Comparison of ENCODE assay signal across 8 cellular contexts in the genomic region with DNA sequence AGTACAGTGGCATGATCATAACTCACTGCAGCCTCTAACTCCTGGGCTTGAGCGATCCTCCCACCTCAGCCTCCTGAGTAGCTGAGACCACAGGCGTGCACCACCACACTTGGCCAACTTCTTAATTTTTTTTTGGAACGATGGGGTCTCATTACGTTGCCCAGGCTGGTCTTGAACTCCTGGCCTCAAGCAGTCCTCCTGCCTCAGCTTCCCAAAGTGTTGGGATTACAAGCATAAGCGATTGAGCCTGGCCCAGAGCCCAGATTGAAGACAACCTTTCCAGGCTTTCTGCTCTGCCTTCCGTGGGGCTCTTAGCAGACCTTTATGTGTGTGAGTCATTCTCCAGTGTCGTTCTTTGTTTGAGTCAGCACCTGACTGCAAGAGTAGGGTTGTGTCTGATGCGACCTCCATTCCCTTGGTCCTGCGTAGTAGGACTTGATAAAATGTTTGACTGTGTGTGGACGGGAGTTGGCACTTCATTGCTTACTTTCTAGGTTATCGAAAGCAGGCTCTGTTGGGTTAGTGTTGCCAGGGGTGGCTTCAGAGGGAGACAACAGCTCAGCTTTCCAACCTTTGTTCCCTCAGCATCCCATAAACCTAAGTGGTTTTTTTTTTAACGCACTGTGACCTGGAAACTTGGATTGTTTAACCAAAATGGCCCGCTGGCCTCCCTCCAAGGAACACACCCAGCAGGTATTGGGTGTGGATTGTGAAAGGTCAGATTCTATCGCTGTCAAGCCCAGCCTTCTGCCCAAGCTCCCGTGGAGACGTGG. TPM values are rescaled to one million over a fixed set of nuclear protein-coding genes. Genes with fewer than 3 reads are reported as not detected.
DNase-seq lines count a peak whose midpoint lies in the region; ATAC-seq and TF ChIP-seq lines count a peak whose summit lies in the region.

No MANE protein-coding gene starts in this region.

- peak overlapping the region; percentile 70; the same call in 1 of the 2 replicates for H3K27ac Mint-ChIP-seq in WTC11
- H3K27ac Mint-ChIP-seq in stimulated activated naive CD8-positive, alpha-beta T cell treated with anti-CD3 and anti-CD28 coated beads, Interleukin-15, amount 100 ng/mL, for 72 hours: no peak overlapping the region

- intact Hi-C loops in OCI-LY7 (cut with micrococcal nuclease; ENCODE audit: unreplicated experiment): no loop called here

- no peak overlapping the region for H3K4me3 ChIP-seq in OCI-LY7 (ENCODE audit: low read depth, low read length, poor library complexity, severe bottlenecking)

- H3K79me2 ChIP-seq in OCI-LY7 (ENCODE audit: insufficient read depth, low read depth, low read length): no peaks in the 10 kb centered on the region

- H3K9me3 Mint-ChIP-seq in WTC11: no peaks in the 10 kb centered on the region
- no peaks in the 10 kb centered on the region for H3K9me3 Mint-ChIP-seq in stimulated activated naive CD8-positive, alpha-beta T cell treated with anti-CD3 and anti-CD28 coated beads, Interleukin-15, amount 100 ng/mL, for 72 hours

- no peaks in the 10 kb centered on the region for H3K4me1 ChIP-seq in OCI-LY7 (ENCODE audit: insufficient read depth, low read length, poor library complexity, severe bottlenecking)

- no TSS peak for BruUV-seq in OCI-LY7 (replicated peaks; lab: Mats Ljungman, UMichigan)

- CTCF ChIA-PET in WTC11 (lab: Charles Lee): interaction anchor here (0.7 kb wide), 1 partner anchor 14 kb away, joined by 4 read pairs; no protein-coding TSS in a partner anchor
- CTCF ChIA-PET in OCI-LY7 (lab: Charles Lee; ENCODE audit: unreplicated experiment): no interaction called here

- H3K9me2 ChIP-seq in OCI-LY7 (ENCODE audit: insufficient read depth, low read length): no peaks in the 10 kb centered on the region

- H3K4me2 ChIP-seq in OCI-LY7 (ENCODE audit: low read length): no peak overlapping the region

- H3K4me3 Mint-ChIP-seq in WTC11: no peak overlapping the region
- H3K4me3 Mint-ChIP-seq in stimulated activated naive CD8-positive, alpha-beta T cell treated with anti-CD3 and anti-CD28 coated beads, Interleukin-15, amount 100 ng/mL, for 72 hours: no peak overlapping the region

- DNase-seq in SIG-M5 treated with dmso at 0.1 percent for 504 hours (lab: John Stamatoyannopoulos, UW; ENCODE audit: unreplicated experiment) (peak; percentile 45), SIG-M5 (lab: John Stamatoyannopoulos, UW) (no peak), WTC11 (ENCODE audit: low spot score) (no peak), iPS-NIHi11 (ENCODE audit: low spot score) (peak; percentile 44), OCI-LY7 (ENCODE audit: low spot score) (no peak), mesenteric fat pad (ENCODE audit: low spot score) (no peak)
- DNase-seq in stimulated activated naive CD8-positive, alpha-beta T cell treated with anti-CD3 and anti-CD28 coated beads, Interleukin-15, amount 100 ng/mL, for 72 hours: peak; percentile 20 to 42

- ATAC-seq in WTC11 (no peak), GM19035 (IDR thresholded peaks at IDR 0.05; ENCODE audit: unreplicated experiment) (no peak)
- peak; percentile 100 for ATAC-seq in stimulated activated naive CD8-positive, alpha-beta T cell treated with anti-CD3 and anti-CD28 coated beads, Interleukin-15, amount 100 ng/mL, for 72 hours

- POLR2A ChIA-PET in WTC11 (lab: Charles Lee): no interaction called here
- POLR2A ChIA-PET in OCI-LY7 (lab: Charles Lee): interaction anchor here (0.6 to 0.8 kb wide), 3 partner anchors 17 to 98 kb away, joined by 3 to 15 read pairs (median 5); no protein-coding TSS in a partner anchor

- H3K4me1 Mint-ChIP-seq in WTC11: no peaks in the 10 kb centered on the region
- peaks cover 16% of the 10 kb centered on the region for H3K4me1 Mint-ChIP-seq in stimulated activated naive CD8-positive, alpha-beta T cell treated with anti-CD3 and anti-CD28 coated beads, Interleukin-15, amount 100 ng/mL, for 72 hours

- no peak for TF ChIP-seq CTCF in WTC11 (IDR thresholded peaks at IDR 0.05)
- no peak for TF ChIP-seq CTCF in OCI-LY7 (conservative IDR thresholded peaks at IDR 0.05; ENCODE audit: low read length)

- H3K27me3 Mint-ChIP-seq in WTC11 (ENCODE audit: low read depth): no peaks in the 10 kb centered on the region
- H3K27me3 Mint-ChIP-seq in stimulated activated naive CD8-positive, alpha-beta T cell treated with anti-CD3 and anti-CD28 coated beads, Interleukin-15, amount 100 ng/mL, for 72 hours: no peaks in the 10 kb centered on the region

- no peak overlapping the region for H2AFZ ChIP-seq in OCI-LY7 (ENCODE audit: low read length)

- H3K27ac ChIP-seq in OCI-LY7 (ENCODE audit: low read depth, low read length, poor library complexity, severe bottlenecking): no peak overlapping the region

- peaks cover 10% of the 10 kb centered on the region for H3K36me3 Mint-ChIP-seq in WTC11

- no peaks in the 10 kb centered on the region for H3K9me3 ChIP-seq in OCI-LY7 (ENCODE audit: low read length)

- peaks cover 69% of the 10 kb centered on the region for H3K36me3 ChIP-seq in OCI-LY7 (ENCODE audit: insufficient read depth, low read length)

- H4K20me1 ChIP-seq in OCI-LY7 (ENCODE audit: insufficient read depth, low read length): no peaks in the 10 kb centered on the region

TF ChIP-seq in WTC11, 78 proteins besides CTCF, POLR2A, EP300 and RAD21 (continues in another document):
- TF ChIP-seq, protein P1, sequence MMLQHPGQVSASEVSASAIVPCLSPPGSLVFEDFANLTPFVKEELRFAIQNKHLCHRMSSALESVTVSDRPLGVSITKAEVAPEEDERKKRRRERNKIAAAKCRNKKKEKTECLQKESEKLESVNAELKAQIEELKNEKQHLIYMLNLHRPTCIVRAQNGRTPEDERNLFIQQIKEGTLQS (CRISPR knock-in tag; conservative IDR thresholded peaks at IDR 0.05): no peak
- TF ChIP-seq MYBL2 (CRISPR knock-in tag; IDR thresholded peaks at IDR 0.05) (no peak), MXD4 (CRISPR knock-in tag; IDR thresholded peaks at IDR 0.05; ENCODE audit: borderline replicate concordance) (no peak), EMX1 (CRISPR knock-in tag; IDR thresholded peaks at IDR 0.05) (no peak), KAT7 (CRISPR knock-in tag; IDR thresholded peaks at IDR 0.05; ENCODE audit: borderline replicate concordance) (no peak), ZNF138 (CRISPR knock-in tag; conservative IDR thresholded peaks at IDR 0.05) (no peak), SP1 (CRISPR knock-in tag; conservative IDR thresholded peaks at IDR 0.05) (no peak)
- TF ChIP-seq, protein P2, sequence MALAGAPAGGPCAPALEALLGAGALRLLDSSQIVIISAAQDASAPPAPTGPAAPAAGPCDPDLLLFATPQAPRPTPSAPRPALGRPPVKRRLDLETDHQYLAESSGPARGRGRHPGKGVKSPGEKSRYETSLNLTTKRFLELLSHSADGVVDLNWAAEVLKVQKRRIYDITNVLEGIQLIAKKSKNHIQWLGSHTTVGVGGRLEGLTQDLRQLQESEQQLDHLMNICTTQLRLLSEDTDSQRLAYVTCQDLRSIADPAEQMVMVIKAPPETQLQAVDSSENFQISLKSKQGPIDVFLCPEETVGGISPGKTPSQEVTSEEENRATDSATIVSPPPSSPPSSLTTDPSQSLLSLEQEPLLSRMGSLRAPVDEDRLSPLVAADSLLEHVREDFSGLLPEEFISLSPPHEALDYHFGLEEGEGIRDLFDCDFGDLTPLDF (CRISPR knock-in tag; IDR thresholded peaks at IDR 0.05): no peak
- TF ChIP-seq, protein P3, sequence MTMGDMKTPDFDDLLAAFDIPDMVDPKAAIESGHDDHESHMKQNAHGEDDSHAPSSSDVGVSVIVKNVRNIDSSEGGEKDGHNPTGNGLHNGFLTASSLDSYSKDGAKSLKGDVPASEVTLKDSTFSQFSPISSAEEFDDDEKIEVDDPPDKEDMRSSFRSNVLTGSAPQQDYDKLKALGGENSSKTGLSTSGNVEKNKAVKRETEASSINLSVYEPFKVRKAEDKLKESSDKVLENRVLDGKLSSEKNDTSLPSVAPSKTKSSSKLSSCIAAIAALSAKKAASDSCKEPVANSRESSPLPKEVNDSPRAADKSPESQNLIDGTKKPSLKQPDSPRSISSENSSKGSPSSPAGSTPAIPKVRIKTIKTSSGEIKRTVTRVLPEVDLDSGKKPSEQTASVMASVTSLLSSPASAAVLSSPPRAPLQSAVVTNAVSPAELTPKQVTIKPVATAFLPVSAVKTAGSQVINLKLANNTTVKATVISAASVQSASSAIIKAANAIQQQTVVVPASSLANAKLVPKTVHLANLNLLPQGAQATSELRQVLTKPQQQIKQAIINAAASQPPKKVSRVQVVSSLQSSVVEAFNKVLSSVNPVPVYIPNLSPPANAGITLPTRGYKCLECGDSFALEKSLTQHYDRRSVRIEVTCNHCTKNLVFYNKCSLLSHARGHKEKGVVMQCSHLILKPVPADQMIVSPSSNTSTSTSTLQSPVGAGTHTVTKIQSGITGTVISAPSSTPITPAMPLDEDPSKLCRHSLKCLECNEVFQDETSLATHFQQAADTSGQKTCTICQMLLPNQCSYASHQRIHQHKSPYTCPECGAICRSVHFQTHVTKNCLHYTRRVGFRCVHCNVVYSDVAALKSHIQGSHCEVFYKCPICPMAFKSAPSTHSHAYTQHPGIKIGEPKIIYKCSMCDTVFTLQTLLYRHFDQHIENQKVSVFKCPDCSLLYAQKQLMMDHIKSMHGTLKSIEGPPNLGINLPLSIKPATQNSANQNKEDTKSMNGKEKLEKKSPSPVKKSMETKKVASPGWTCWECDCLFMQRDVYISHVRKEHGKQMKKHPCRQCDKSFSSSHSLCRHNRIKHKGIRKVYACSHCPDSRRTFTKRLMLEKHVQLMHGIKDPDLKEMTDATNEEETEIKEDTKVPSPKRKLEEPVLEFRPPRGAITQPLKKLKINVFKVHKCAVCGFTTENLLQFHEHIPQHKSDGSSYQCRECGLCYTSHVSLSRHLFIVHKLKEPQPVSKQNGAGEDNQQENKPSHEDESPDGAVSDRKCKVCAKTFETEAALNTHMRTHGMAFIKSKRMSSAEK (CRISPR knock-in tag; IDR thresholded peaks at IDR 0.05; ENCODE audit: borderline replicate concordance): no peak
- TF ChIP-seq, protein P4, sequence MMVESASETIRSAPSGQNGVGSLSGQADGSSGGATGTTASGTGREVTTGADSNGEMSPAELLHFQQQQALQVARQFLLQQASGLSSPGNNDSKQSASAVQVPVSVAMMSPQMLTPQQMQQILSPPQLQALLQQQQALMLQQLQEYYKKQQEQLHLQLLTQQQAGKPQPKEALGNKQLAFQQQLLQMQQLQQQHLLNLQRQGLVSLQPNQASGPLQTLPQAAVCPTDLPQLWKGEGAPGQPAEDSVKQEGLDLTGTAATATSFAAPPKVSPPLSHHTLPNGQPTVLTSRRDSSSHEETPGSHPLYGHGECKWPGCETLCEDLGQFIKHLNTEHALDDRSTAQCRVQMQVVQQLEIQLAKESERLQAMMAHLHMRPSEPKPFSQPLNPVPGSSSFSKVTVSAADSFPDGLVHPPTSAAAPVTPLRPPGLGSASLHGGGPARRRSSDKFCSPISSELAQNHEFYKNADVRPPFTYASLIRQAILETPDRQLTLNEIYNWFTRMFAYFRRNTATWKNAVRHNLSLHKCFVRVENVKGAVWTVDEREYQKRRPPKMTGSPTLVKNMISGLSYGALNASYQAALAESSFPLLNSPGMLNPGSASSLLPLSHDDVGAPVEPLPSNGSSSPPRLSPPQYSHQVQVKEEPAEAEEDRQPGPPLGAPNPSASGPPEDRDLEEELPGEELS (CRISPR knock-in tag; IDR thresholded peaks at IDR 0.05): no peak

RNA-seq across cellular contexts. Expression of a gene that starts 26.4 kb away (rescaled TPM):
- 23.8 to 27.7 TPM (median 26.7 TPM) in 3 replicates for total RNA-seq in WTC11 (2021)
- 17.6 and 23.8 TPM in 2 replicates for total RNA-seq in OCI-LY7 (2014; rRNA removed; shearing (Covaris generic))
- 40.0 and 42.3 TPM in 2 replicates for total RNA-seq in OCI-LY7 (2022)
- 44.9 TPM for total RNA-seq in mesenteric fat pad

Comparison
In these comparisons a context has a peak if more than half of its experiments do, and no peak if none do; other contexts are left out.
1. DNase-seq: peak in SIG-M5 treated with dmso at 0.1 percent for 504 hours (single experiment), iPS-NIHi11 (single experiment) and stimulated activated naive CD8-positive, alpha-beta T cell treated with anti-CD3 and anti-CD28 coated beads, Interleukin-15, amount 100 ng/mL, for 72 hours (2 of 2); none in SIG-M5 (single experiment), WTC11 (single experiment), OCI-LY7 (single experiment) and mesenteric fat pad (single experiment).